In genomic region chr4:121690001-121690400, GRCh38 we compare ENCODE assay signal across 8 cellular contexts. TPM values are rescaled to one million over a fixed set of nuclear protein-coding genes. Genes with fewer than 3 reads are reported as not detected.
DNase-seq lines count a peak whose midpoint lies in the region; ATAC-seq and TF ChIP-seq lines count a peak whose summit lies in the region.

No MANE protein-coding gene starts in this region.

- H3K27ac ChIP-seq in dorsolateral prefrontal cortex, result peak overlapping the region in 5 of 59 donors; percentile 1 to 51 (median 25)

- TF ChIP-seq CTCF in retinal pigment epithelial cell (conservative IDR thresholded peaks at IDR 0.05; ENCODE audit: low read depth, low read length), result no peak
- no peak for TF ChIP-seq CTCF in dorsolateral prefrontal cortex (IDR thresholded peaks at IDR 0.05 in 54 of 56, conservative IDR thresholded peaks at IDR 0.05 in 2 of 56; ENCODE audit: low read depth in 1 of 56, partially characterized antibody in 56 of 56)

- ATAC-seq in GM18868 (IDR thresholded peaks at IDR 0.05; ENCODE audit: unreplicated experiment) (peak; percentile 70), HG03354 (IDR thresholded peaks at IDR 0.05; ENCODE audit: poor library complexity, severe bottlenecking, unreplicated experiment) (peak; percentile 44)

- DNase-seq in dermis blood vessel endothelial cell (peak; percentile 35), retinal pigment epithelial cell (ENCODE audit: low read depth) (no peak), putamen (ENCODE audit: low spot score) (no peak), NCI-H82 treated with DMSO at 0.1 percent for 48 hours (lab: John Stamatoyannopoulos, UW; ENCODE audit: unreplicated experiment) (no peak), dorsolateral prefrontal cortex (no peak), DMS53 (lab: John Stamatoyannopoulos, UW) (no peak)

- H3K4me3 ChIP-seq in retinal pigment epithelial cell (ENCODE audit: low read length) (peak overlapping the region; percentile 16), dorsolateral prefrontal cortex (no peak overlapping the region)

- H3K27me3 ChIP-seq in dorsolateral prefrontal cortex, result no peaks in the 10 kb centered on the region

- intact Hi-C loops in dorsolateral prefrontal cortex (cut with DNase I), result no loop called here

RNA-seq across cellular contexts. Expression of gene ANXA5, which starts 6.8 kb away (rescaled TPM):
- total RNA-seq in dermis blood vessel endothelial cell, result 373 and 483 TPM in 2 replicates
- 100 to 1,000 TPM in 23 of 120 experiments, 10 to 100 TPM in 97; 48.4 to 141 (median 84.7) TPM for total RNA-seq in dorsolateral prefrontal cortex
